ENCODE assay signal across 1 cellular context in the genomic region with DNA sequence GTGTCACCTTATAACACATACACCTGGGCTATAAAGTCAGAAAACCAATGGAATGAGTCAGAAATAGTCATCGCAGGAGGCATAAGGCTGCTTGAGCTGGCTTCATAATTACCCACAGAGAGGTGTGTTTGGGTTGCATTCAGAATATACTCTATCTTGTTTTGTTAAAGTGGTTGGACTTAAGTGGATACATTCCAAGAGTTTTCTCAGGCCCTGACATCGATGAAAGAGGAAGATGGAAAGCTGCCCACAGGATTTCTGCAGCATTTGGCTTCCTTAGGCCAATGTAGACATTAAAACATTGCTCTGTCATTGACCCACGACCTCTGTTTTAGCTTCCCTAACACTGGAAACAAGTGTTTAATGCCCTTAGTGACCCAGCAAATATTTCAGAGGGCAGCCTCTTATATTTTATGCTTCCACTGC.
TF ChIP-seq lines count a peak whose summit lies in the region.

No MANE protein-coding gene starts in this region.

TF ChIP-seq in HCT116, 20 proteins besides CTCF, POLR2A, EP300 and RAD21 (continued from another document):
- TF ChIP-seq, protein P1, sequence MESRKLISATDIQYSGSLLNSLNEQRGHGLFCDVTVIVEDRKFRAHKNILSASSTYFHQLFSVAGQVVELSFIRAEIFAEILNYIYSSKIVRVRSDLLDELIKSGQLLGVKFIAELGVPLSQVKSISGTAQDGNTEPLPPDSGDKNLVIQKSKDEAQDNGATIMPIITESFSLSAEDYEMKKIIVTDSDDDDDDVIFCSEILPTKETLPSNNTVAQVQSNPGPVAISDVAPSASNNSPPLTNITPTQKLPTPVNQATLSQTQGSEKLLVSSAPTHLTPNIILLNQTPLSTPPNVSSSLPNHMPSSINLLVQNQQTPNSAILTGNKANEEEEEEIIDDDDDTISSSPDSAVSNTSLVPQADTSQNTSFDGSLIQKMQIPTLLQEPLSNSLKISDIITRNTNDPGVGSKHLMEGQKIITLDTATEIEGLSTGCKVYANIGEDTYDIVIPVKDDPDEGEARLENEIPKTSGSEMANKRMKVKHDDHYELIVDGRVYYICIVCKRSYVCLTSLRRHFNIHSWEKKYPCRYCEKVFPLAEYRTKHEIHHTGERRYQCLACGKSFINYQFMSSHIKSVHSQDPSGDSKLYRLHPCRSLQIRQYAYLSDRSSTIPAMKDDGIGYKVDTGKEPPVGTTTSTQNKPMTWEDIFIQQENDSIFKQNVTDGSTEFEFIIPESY (IDR thresholded peaks at IDR 0.05; ENCODE audit: extremely low read depth, insufficient replicate concordance, low read length), result no peak
- TF ChIP-seq CBX3 (IDR thresholded peaks at IDR 0.05; ENCODE audit: low read depth) (0 out of 2 replicates have a peak, but pooled peaks have one; percentile 58), ZNF274 (IDR thresholded peaks at IDR 0.05; ENCODE audit: low read depth, low read length) (no peak), JUND (IDR thresholded peaks at IDR 0.05) (peak; percentile 92), ELF1 (IDR thresholded peaks at IDR 0.05; ENCODE audit: borderline replicate concordance, low read depth) (no peak), EZH2phosphoT487 (IDR thresholded peaks at IDR 0.05; ENCODE audit: borderline replicate concordance) (no peak), CEBPB (IDR thresholded peaks at IDR 0.05; ENCODE audit: low read depth) (0 out of 2 replicates have a peak, but pooled peaks have one; percentile 51), YY1 (IDR thresholded peaks at IDR 0.05; ENCODE audit: extremely low read depth, insufficient replicate concordance, low read depth, low read length) (no peak), MAX (IDR thresholded peaks at IDR 0.05) (peak; percentile 61)
- TF ChIP-seq, protein P2, sequence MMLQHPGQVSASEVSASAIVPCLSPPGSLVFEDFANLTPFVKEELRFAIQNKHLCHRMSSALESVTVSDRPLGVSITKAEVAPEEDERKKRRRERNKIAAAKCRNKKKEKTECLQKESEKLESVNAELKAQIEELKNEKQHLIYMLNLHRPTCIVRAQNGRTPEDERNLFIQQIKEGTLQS (IDR thresholded peaks at IDR 0.05), result no peak
